In genomic region chr5:154793599-154794524, GRCh38 we compare ENCODE assay signal across 1 cellular context.
TF ChIP-seq lines count a peak whose summit lies in the region.

No MANE protein-coding gene starts in this region.

TF ChIP-seq in endothelial cell of umbilical vein, 7 proteins besides CTCF, POLR2A, EP300 and RAD21:
- no peak for TF ChIP-seq FOS (IDR thresholded peaks at IDR 0.05; ENCODE audit: borderline replicate concordance, insufficient read depth, low read length)
- TF ChIP-seq MYC (IDR thresholded peaks at IDR 0.05; ENCODE audit: low read depth, low read length): no peak
- no peak for TF ChIP-seq MAX (IDR thresholded peaks at IDR 0.05; ENCODE audit: insufficient read depth, insufficient read length)
- no peak for TF ChIP-seq GATA2 (IDR thresholded peaks at IDR 0.05; ENCODE audit: insufficient read depth, insufficient read length, low read depth, low read length)
- no peak for TF ChIP-seq POLR2AphosphoS5 (IDR thresholded peaks at IDR 0.05; ENCODE audit: insufficient read depth, low read depth, low read length)
- TF ChIP-seq JUN (IDR thresholded peaks at IDR 0.05; ENCODE audit: borderline replicate concordance, insufficient read depth, insufficient read length, low read depth): no peak
- no peak for TF ChIP-seq EZH2 (IDR thresholded peaks at IDR 0.05; ENCODE audit: borderline replicate concordance, low read depth, low read length, severe bottlenecking)
